In the genomic region with DNA sequence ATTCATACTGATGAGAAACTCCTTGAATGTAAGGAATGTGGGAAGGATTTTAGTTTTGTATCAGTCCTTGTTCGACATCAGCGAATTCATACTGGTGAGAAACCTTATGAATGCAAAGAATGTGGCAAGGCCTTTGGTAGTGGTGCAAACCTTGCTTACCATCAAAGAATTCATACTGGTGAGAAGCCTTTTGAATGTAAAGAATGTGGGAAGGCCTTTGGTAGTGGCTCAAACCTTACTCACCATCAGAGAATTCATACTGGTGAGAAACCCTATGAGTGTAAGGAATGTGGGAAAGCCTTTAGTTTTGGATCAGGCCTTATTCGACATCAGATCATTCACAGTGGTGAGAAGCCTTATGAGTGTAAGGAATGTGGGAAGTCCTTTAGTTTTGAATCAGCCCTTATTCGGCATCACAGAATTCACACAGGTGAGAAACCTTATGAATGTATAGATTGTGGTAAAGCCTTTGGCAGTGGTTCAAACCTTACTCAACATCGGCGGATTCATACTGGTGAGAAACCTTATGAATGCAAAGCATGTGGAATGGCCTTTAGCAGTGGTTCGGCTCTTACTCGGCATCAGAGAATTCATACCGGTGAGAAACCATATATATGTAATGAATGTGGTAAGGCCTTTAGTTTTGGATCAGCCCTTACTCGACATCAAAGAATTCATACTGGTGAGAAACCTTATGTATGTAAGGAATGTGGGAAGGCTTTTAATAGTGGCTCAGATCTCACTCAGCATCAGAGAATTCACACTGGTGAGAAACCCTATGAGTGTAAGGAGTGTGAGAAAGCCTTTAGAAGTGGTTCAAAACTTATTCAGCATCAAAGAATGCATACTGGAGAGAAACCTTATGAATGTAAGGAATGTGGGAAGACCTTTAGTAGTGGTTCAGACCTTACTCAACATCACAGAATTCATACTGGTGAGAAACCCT, we compare ENCODE assay signal across 23 cellular contexts. TPM values are rescaled to one million over a fixed set of nuclear protein-coding genes. Genes with fewer than 3 reads are reported as not detected.
DNase-seq lines count a peak whose midpoint lies in the region; ATAC-seq, FAIRE-seq and TF ChIP-seq lines count a peak whose summit lies in the region.
"Had no signal": no experiment of that assay in that cellular context is flagged by ENCODE, and none has a peak within 500 bp of the region (broad histone marks: within the 10 kb centered on the region; RNA-seq: fewer than 3 reads in every experiment).

No MANE protein-coding gene starts in this region.

- H3K27me3 Mint-ChIP-seq in endodermal cell (ENCODE audit: insufficient read depth): no peaks in the 10 kb centered on the region
- H3K27me3 Mint-ChIP-seq: activated CD4-positive, alpha-beta memory T cell treated with anti-CD3 and anti-CD28 coated beads for 36 hours; activated naive CD8-positive, alpha-beta T cell; CD4-positive, alpha-beta T cell had no signal

- ATAC-seq in HepG2 (no peak), right lobe of liver (no peak), thoracic aorta (ENCODE audit: insufficient number of reproducible peaks, low FRiP score, low read depth) (no peak)
- ATAC-seq: activated T-cell treated with anti-CD3 and anti-CD28 coated beads, Interleukin-2, amount 50 U/mL, for 4 hours had no signal

- TF ChIP-seq CTCF in HepG2 (CRISPR knock-in tag; IDR thresholded peaks at IDR 0.05): no peak
- no peak for TF ChIP-seq CTCF in right lobe of liver (IDR thresholded peaks at IDR 0.05)
- TF ChIP-seq CTCF in endodermal cell (conservative IDR thresholded peaks at IDR 0.05): no peak
- TF ChIP-seq CTCF in thoracic aorta (IDR thresholded peaks at IDR 0.05): no peak

- H3K36me3 Mint-ChIP-seq in endodermal cell (ENCODE audit: low read depth): peaks cover 72% of the 10 kb centered on the region

- H3K27ac ChIP-seq in HepG2 (ENCODE audit: extremely low read length, insufficient read depth, low read length) (no peak overlapping the region), right lobe of liver (no peak overlapping the region), endodermal cell (ENCODE audit: low read depth, low read length) (no peak overlapping the region), thoracic aorta (no peak overlapping the region)
- H3K27ac ChIP-seq: HL-60, KMS-11, RWPE1, uterus had no signal

- no peak for FAIRE-seq in HepG2 (lab: Jason Lieb, UNC)
- FAIRE-seq: A204.1, G401.6, GM12891 had no signal

- no TSS peak for BruUV-seq in HepG2 (replicated peaks; lab: Mats Ljungman, UMichigan)

- H3K4me2 ChIP-seq in HepG2 (ENCODE audit: low read depth, low read length): no peak overlapping the region
- H3K4me2 ChIP-seq: KMS-11 had no signal

- DNase-seq in HepG2 (ENCODE audit: low spot score): no peak
- DNase-seq in right lobe of liver: no peak
- no peak for DNase-seq in endodermal cell
- DNase-seq in thoracic aorta (ENCODE audit: low spot score): no peak
- DNase-seq in NCI-H2227 (lab: John Stamatoyannopoulos, UW; ENCODE audit: unreplicated experiment): no peak
- no peak for DNase-seq in NCI-H1436 (lab: John Stamatoyannopoulos, UW)
- DNase-seq: activated CD4-positive, alpha-beta memory T cell treated with anti-CD3 and anti-CD28 coated beads for 36 hours; activated T-cell treated with anti-CD3 and anti-CD28 coated beads, Interleukin-2, amount 50 U/mL, for 4 hours; CD4-positive, alpha-beta T cell; effector CD8-positive, alpha-beta T cell; hippocampal formation; kidney glomerular epithelial cell; NCI-H1105 treated with DMSO at 0.1 percent for 48 hours; retina; uterus had no signal

- no peak overlapping the region for H3K4me3 ChIP-seq in HepG2 (replicated peaks in 1 of 3; ENCODE audit: insufficient read depth in 1 of 3, low read depth in 2 of 3, low read length in 3 of 3)
- H3K4me3 ChIP-seq in right lobe of liver: no peak overlapping the region
- H3K4me3 ChIP-seq in endodermal cell (ENCODE audit: low read length): peak overlapping the region; percentile 56
- H3K4me3 ChIP-seq in thoracic aorta: peak overlapping the region; percentile 1
- H3K4me3 ChIP-seq: uterus had no signal

- H3K36me3 ChIP-seq in HepG2 (replicated peaks in 1 of 2; ENCODE audit: control insufficient read depth in 1 of 2, insufficient read depth in 2 of 2, low read length in 2 of 2) (peaks cover 3 to 9% of the 10 kb centered on the region in 2 experiments; a peak in 3 of 5 replicates), right lobe of liver (peaks cover 0 to 25% (median 0%) of the 10 kb centered on the region in 4 donors), endodermal cell (ENCODE audit: control insufficient read depth, insufficient read depth, low read length) (peaks cover 46% of the 10 kb centered on the region), thoracic aorta (peaks cover 64% of the 10 kb centered on the region)
- H3K36me3 ChIP-seq: uterus had no signal

- H2AFZ ChIP-seq in HepG2 (ENCODE audit: low read length): no peak overlapping the region

- intact Hi-C loops in HepG2 (cut with micrococcal nuclease; ENCODE audit: unreplicated experiment): no loop called here
- intact Hi-C loops in right lobe of liver (cut with DNase I): no loop called here

- no peak for TF ChIP-seq EP300 in HepG2 (IDR thresholded peaks at IDR 0.05; ENCODE audit: low read depth in 2 of 2, low read length in 2 of 2)
- no peak for TF ChIP-seq EP300 in HepG2 (CRISPR knock-in tag; IDR thresholded peaks at IDR 0.05; ENCODE audit: borderline replicate concordance)

- TF ChIP-seq POLR2A in HepG2 (IDR thresholded peaks at IDR 0.05; ENCODE audit: insufficient read depth in 1 of 2, low read depth in 2 of 2, low read length in 2 of 2): no peak
- TF ChIP-seq POLR2A in right lobe of liver (IDR thresholded peaks at IDR 0.05): no peak

- H3K27me3 ChIP-seq in HepG2 (ENCODE audit: control insufficient read depth in 1 of 2, insufficient read depth in 2 of 2, low read length in 2 of 2): no peaks in the 10 kb centered on the region
- no peaks in the 10 kb centered on the region for H3K27me3 ChIP-seq in right lobe of liver
- no peaks in the 10 kb centered on the region for H3K27me3 ChIP-seq in endodermal cell (ENCODE audit: control insufficient read depth, insufficient read depth, low read length, poor library complexity, severe bottlenecking)
- H3K27me3 ChIP-seq in thoracic aorta (replicated peaks; ENCODE audit: insufficient read depth): no peaks in the 10 kb centered on the region

- H3K9me3 ChIP-seq in HepG2 (ENCODE audit: low read length) (peaks cover 93% of the 10 kb centered on the region), right lobe of liver (peaks cover 11 to 93% (median 55%) of the 10 kb centered on the region in 4 donors), endodermal cell (ENCODE audit: control insufficient read depth, low read length) (peaks cover 100% of the 10 kb centered on the region), thoracic aorta (peaks cover 98% of the 10 kb centered on the region)

- CTCF ChIA-PET in HepG2 (lab: Yijun Ruan, JAX; ENCODE audit: low intra/inter-chr PET ratio, low total read pairs): no interaction called here

- H3K4me1 ChIP-seq in HepG2 (ENCODE audit: insufficient read depth, low read length): no peaks in the 10 kb centered on the region
- H3K4me1 ChIP-seq in right lobe of liver: no peaks in the 10 kb centered on the region
- H3K4me1 ChIP-seq in endodermal cell (ENCODE audit: control insufficient read depth, insufficient read depth, low read length): no peaks in the 10 kb centered on the region
- H3K4me1 ChIP-seq in thoracic aorta (ENCODE audit: control insufficient read depth in 1 of 2, low read depth in 2 of 2): no peaks in the 10 kb centered on the region
- H3K4me1 ChIP-seq: uterus had no signal

- no peak overlapping the region for H3K4me3 Mint-ChIP-seq in endodermal cell
- H3K4me3 Mint-ChIP-seq: activated CD4-positive, alpha-beta memory T cell treated with anti-CD3 and anti-CD28 coated beads for 36 hours; activated naive CD8-positive, alpha-beta T cell; activated T-cell treated with anti-CD3 and anti-CD28 coated beads, Interleukin-2, amount 50 U/mL, for 4 hours; CD4-positive, alpha-beta T cell; mesothelial cell of epicardium had no signal

- no peak overlapping the region for H3K9ac ChIP-seq in HepG2 (ENCODE audit: insufficient read depth, low read depth, low read length)
- H3K9ac ChIP-seq in endodermal cell (ENCODE audit: extremely low read depth, low read length, poor library complexity, severe bottlenecking): no peak overlapping the region
- H3K9ac ChIP-seq: KMS-11 had no signal

- no peak for TF ChIP-seq RAD21 in HepG2 (CRISPR knock-in tag; IDR thresholded peaks at IDR 0.05)

- POLR2A ChIA-PET in HepG2 (lab: Yijun Ruan, JAX): no interaction called here

- in situ Hi-C loops in HepG2 (cut with HindIII; ENCODE audit: extremely low pct_ligation_motif_present, low pct_unique_long_range_greater_than_20kb): no loop called here

- WGBS in HepG2 (ENCODE audit: low lambda C conversion rate): 94% methylated on average over 10 of the region's 10 CpGs
- WGBS in right lobe of liver (ENCODE audit: insufficient coverage, low coverage, low lambda C conversion rate, missing lambda C conversion rate): 95% methylated on average over 10 of the region's 10 CpGs
- WGBS in endodermal cell (ENCODE audit: insufficient coverage in 1 of 2, insufficient read length in 1 of 2), 2 experiments: 92 to 97% methylated on average over 10 of the region's 10 CpGs

- no peak overlapping the region for H3K27ac Mint-ChIP-seq in endodermal cell
- H3K27ac Mint-ChIP-seq: activated CD4-positive, alpha-beta memory T cell treated with anti-CD3 and anti-CD28 coated beads for 36 hours; activated naive CD8-positive, alpha-beta T cell; CD4-positive, alpha-beta T cell; mesothelial cell of epicardium had no signal

- H4K20me1 ChIP-seq in HepG2 (ENCODE audit: insufficient read depth, low read length): no peaks in the 10 kb centered on the region

- no peaks in the 10 kb centered on the region for H3K4me1 Mint-ChIP-seq in endodermal cell
- H3K4me1 Mint-ChIP-seq: mesothelial cell of epicardium had no signal

- peaks cover 86% of the 10 kb centered on the region for H3K9me3 Mint-ChIP-seq in endodermal cell

- no peaks in the 10 kb centered on the region for H3K79me2 ChIP-seq in HepG2 (ENCODE audit: insufficient read depth, low read length)

RNA-seq across cellular contexts. Expression of gene ZNF345, which starts 26.6 kb away (rescaled TPM):
- total RNA-seq in HepG2 (2016; rRNA removed; fragmentation: Illumina TruSeq; extraction: Trizol) (2.9 and 3.0 TPM in 2 replicates), right lobe of liver (1 to 10 TPM in 4 of 6 experiments, under 1 TPM in 2; 0.56 to 2.4 (median 1.5) TPM), endodermal cell (1 to 10 TPM; 7.0 to 9.2 TPM), thoracic aorta (1 to 10 TPM; 5.7 to 9.7 TPM)
- total RNA-seq in HepG2 (2016; cell fraction: cytosol; rRNA removed; fragmentation: Illumina TruSeq; extraction: Trizol; ENCODE audit: low read depth): 0.62 and 1.2 TPM in 2 replicates
- total RNA-seq in HepG2 (2016; cell fraction: insoluble cytoplasmic fraction; rRNA removed; fragmentation: Illumina TruSeq; extraction: Trizol): 3.0 and 3.7 TPM in 2 replicates
- 1.2 and 1.3 TPM in 2 replicates for total RNA-seq in HepG2 (2016; cell fraction: membrane; rRNA removed; fragmentation: Illumina TruSeq; extraction: Trizol)
- 3.0 and 4.5 TPM in 2 replicates for total RNA-seq in HepG2 (2016; cell fraction: nucleus; rRNA removed; fragmentation: Illumina TruSeq; extraction: Trizol)
- polyA plus RNA-seq in HepG2 (2011; rRNA removed): 2.6 TPM in 2 replicates
- 0.86 and 1.6 TPM in 2 replicates for polyA plus RNA-seq in HepG2 (2011; cell fraction: cytosol; rRNA removed)
- 3.9 and 8.2 TPM in 2 replicates for polyA plus RNA-seq in HepG2 (2011; cell fraction: nucleus; rRNA removed)
- 2.7 and 3.4 TPM in 2 replicates for polyA plus RNA-seq in HepG2 (2012)
- 0.19 TPM in 1 of 2 replicates, not detected in the other for polyA plus RNA-seq in HepG2 (2016; cell fraction: cytosol; fragmentation: Illumina TruSeq; extraction: Trizol; ENCODE audit: low read depth)
- 1.9 and 2.2 TPM in 2 replicates for polyA plus RNA-seq in HepG2 (2016; cell fraction: insoluble cytoplasmic fraction; fragmentation: Illumina TruSeq; extraction: Trizol; ENCODE audit: low read depth)
- 0.68 and 0.76 TPM in 2 replicates for polyA plus RNA-seq in HepG2 (2016; cell fraction: membrane; fragmentation: Illumina TruSeq; extraction: Trizol; ENCODE audit: low read depth)
- polyA plus RNA-seq in HepG2 (2016; cell fraction: nucleus; fragmentation: Illumina TruSeq; extraction: Trizol; ENCODE audit: insufficient read depth, low read depth): 5.4 and 5.8 TPM in 2 replicates
- 1.2 TPM in 1 of 2 replicates, not detected in the other for polyA minus RNA-seq in HepG2 (2011; rRNA and poly(A)+ RNA removed; ENCODE audit: low replicate concordance)
- 1.8 and 1.9 TPM in 2 replicates for polyA minus RNA-seq in HepG2 (2011; cell fraction: cytosol; rRNA and poly(A)+ RNA removed)
- 3.7 and 5.8 TPM in 2 replicates for polyA minus RNA-seq in HepG2 (2011; cell fraction: nucleus; rRNA and poly(A)+ RNA removed)
- 5.6 TPM for polyA plus RNA-seq in endodermal cell (2013, experiment 1 of 2)
- polyA plus RNA-seq in endodermal cell (2013, experiment 2 of 2): 7.1 TPM

RNA-seq across cellular contexts. Expression of gene ZNF829, which starts 38.8 kb away (rescaled TPM):
- total RNA-seq in HepG2 (2016; rRNA removed; fragmentation: Illumina TruSeq; extraction: Trizol): 0.86 and 1.6 TPM in 2 replicates
- total RNA-seq in HepG2 (2016; cell fraction: cytosol; rRNA removed; fragmentation: Illumina TruSeq; extraction: Trizol; ENCODE audit: low read depth): 0.09 and 0.20 TPM in 2 replicates
- total RNA-seq in HepG2 (2016; cell fraction: insoluble cytoplasmic fraction; rRNA removed; fragmentation: Illumina TruSeq; extraction: Trizol): 0.84 and 1.6 TPM in 2 replicates
- 0.34 and 0.43 TPM in 2 replicates for total RNA-seq in HepG2 (2016; cell fraction: membrane; rRNA removed; fragmentation: Illumina TruSeq; extraction: Trizol)
- 0.66 and 0.78 TPM in 2 replicates for total RNA-seq in HepG2 (2016; cell fraction: nucleus; rRNA removed; fragmentation: Illumina TruSeq; extraction: Trizol)
- 0.10 and 0.15 TPM in 2 replicates for polyA plus RNA-seq in HepG2 (2011; rRNA removed)
- 0.05 and 0.14 TPM in 2 replicates for polyA plus RNA-seq in HepG2 (2011; cell fraction: cytosol; rRNA removed)
- polyA plus RNA-seq in HepG2 (2011; cell fraction: nucleus; rRNA removed): 0.08 and 0.16 TPM in 2 replicates
- polyA plus RNA-seq in HepG2 (2012): 0.11 and 0.35 TPM in 2 replicates
- polyA plus RNA-seq in HepG2 (2016; cell fraction: cytosol; fragmentation: Illumina TruSeq; extraction: Trizol; ENCODE audit: low read depth): 0.02 and 0.03 TPM in 2 replicates
- 0.86 and 0.91 TPM in 2 replicates for polyA plus RNA-seq in HepG2 (2016; cell fraction: insoluble cytoplasmic fraction; fragmentation: Illumina TruSeq; extraction: Trizol; ENCODE audit: low read depth)
- 0.10 and 0.13 TPM in 2 replicates for polyA plus RNA-seq in HepG2 (2016; cell fraction: membrane; fragmentation: Illumina TruSeq; extraction: Trizol; ENCODE audit: low read depth)
- polyA plus RNA-seq in HepG2 (2016; cell fraction: nucleus; fragmentation: Illumina TruSeq; extraction: Trizol; ENCODE audit: insufficient read depth, low read depth): 1.00 and 1.3 TPM in 2 replicates
- polyA minus RNA-seq in HepG2 (2011; rRNA and poly(A)+ RNA removed; ENCODE audit: low replicate concordance): 0.18 TPM in 1 of 2 replicates, not detected in the other
- 0.40 TPM in 1 of 2 replicates, not detected in the other for polyA minus RNA-seq in HepG2 (2011; cell fraction: cytosol; rRNA and poly(A)+ RNA removed)
- polyA minus RNA-seq in HepG2 (2011; cell fraction: nucleus; rRNA and poly(A)+ RNA removed): 0.52 and 0.75 TPM in 2 replicates
- under 1 TPM; 0.55 to 0.95 (median 0.78) TPM for total RNA-seq in right lobe of liver
- total RNA-seq in endodermal cell: 1 to 10 TPM; 1.9 to 6.2 TPM
- polyA plus RNA-seq in endodermal cell (2013, experiment 1 of 2): 2.3 TPM
- 2.5 TPM for polyA plus RNA-seq in endodermal cell (2013, experiment 2 of 2)
- 1 to 10 TPM; 1.2 to 2.7 TPM for total RNA-seq in thoracic aorta

RNA-seq across cellular contexts. Expression of gene ZNF568, which starts 38.9 kb away (rescaled TPM):
- total RNA-seq in HepG2 (2016; rRNA removed; fragmentation: Illumina TruSeq; extraction: Trizol): 1.00 and 1.9 TPM in 2 replicates
- 0.26 and 0.30 TPM in 2 replicates for total RNA-seq in HepG2 (2016; cell fraction: cytosol; rRNA removed; fragmentation: Illumina TruSeq; extraction: Trizol; ENCODE audit: low read depth)
- 1.4 TPM in 2 replicates for total RNA-seq in HepG2 (2016; cell fraction: insoluble cytoplasmic fraction; rRNA removed; fragmentation: Illumina TruSeq; extraction: Trizol)
- 0.71 and 0.79 TPM in 2 replicates for total RNA-seq in HepG2 (2016; cell fraction: membrane; rRNA removed; fragmentation: Illumina TruSeq; extraction: Trizol)
- total RNA-seq in HepG2 (2016; cell fraction: nucleus; rRNA removed; fragmentation: Illumina TruSeq; extraction: Trizol): 0.60 and 1.6 TPM in 2 replicates
- polyA plus RNA-seq in HepG2 (2011; rRNA removed): 0.15 and 0.22 TPM in 2 replicates
- polyA plus RNA-seq in HepG2 (2011; cell fraction: cytosol; rRNA removed): 0.19 and 0.23 TPM in 2 replicates
- polyA plus RNA-seq in HepG2 (2011; cell fraction: nucleus; rRNA removed): 0.14 and 0.26 TPM in 2 replicates
- 0.43 and 0.47 TPM in 2 replicates for polyA plus RNA-seq in HepG2 (2012)
- 0.18 and 0.22 TPM in 2 replicates for polyA plus RNA-seq in HepG2 (2016; cell fraction: cytosol; fragmentation: Illumina TruSeq; extraction: Trizol; ENCODE audit: low read depth)
- 0.69 and 1.4 TPM in 2 replicates for polyA plus RNA-seq in HepG2 (2016; cell fraction: insoluble cytoplasmic fraction; fragmentation: Illumina TruSeq; extraction: Trizol; ENCODE audit: low read depth)
- 0.33 and 0.40 TPM in 2 replicates for polyA plus RNA-seq in HepG2 (2016; cell fraction: membrane; fragmentation: Illumina TruSeq; extraction: Trizol; ENCODE audit: low read depth)
- polyA plus RNA-seq in HepG2 (2016; cell fraction: nucleus; fragmentation: Illumina TruSeq; extraction: Trizol; ENCODE audit: insufficient read depth, low read depth): 0.83 and 2.1 TPM in 2 replicates
- polyA minus RNA-seq in HepG2 (2011; rRNA and poly(A)+ RNA removed; ENCODE audit: low replicate concordance): 1.2 TPM in 1 of 2 replicates, not detected in the other
- 0.53 TPM in 1 of 2 replicates, not detected in the other for polyA minus RNA-seq in HepG2 (2011; cell fraction: cytosol; rRNA and poly(A)+ RNA removed)
- 0.90 and 2.2 TPM in 2 replicates for polyA minus RNA-seq in HepG2 (2011; cell fraction: nucleus; rRNA and poly(A)+ RNA removed)
- 1 to 10 TPM; 1.9 to 4.9 (median 2.2) TPM for total RNA-seq in right lobe of liver
- total RNA-seq in endodermal cell: 1 to 10 TPM; 3.7 to 5.7 TPM
- 5.7 TPM for polyA plus RNA-seq in endodermal cell (2013, experiment 1 of 2)
- 6.1 TPM for polyA plus RNA-seq in endodermal cell (2013, experiment 2 of 2)
- 10 to 100 TPM in 1 of 2 donors, 1 to 10 TPM in 1; 9.2 to 19.7 TPM for total RNA-seq in thoracic aorta

RNA-seq across cellular contexts. Expression of gene ZNF790, which starts 39.1 kb away (rescaled TPM):
- 5.3 and 8.5 TPM in 2 replicates for total RNA-seq in HepG2 (2016; rRNA removed; fragmentation: Illumina TruSeq; extraction: Trizol)
- 0.53 and 1.6 TPM in 2 replicates for total RNA-seq in HepG2 (2016; cell fraction: cytosol; rRNA removed; fragmentation: Illumina TruSeq; extraction: Trizol; ENCODE audit: low read depth)
- total RNA-seq in HepG2 (2016; cell fraction: insoluble cytoplasmic fraction; rRNA removed; fragmentation: Illumina TruSeq; extraction: Trizol): 5.9 and 7.8 TPM in 2 replicates
- 2.3 and 2.4 TPM in 2 replicates for total RNA-seq in HepG2 (2016; cell fraction: membrane; rRNA removed; fragmentation: Illumina TruSeq; extraction: Trizol)
- 4.9 and 8.2 TPM in 2 replicates for total RNA-seq in HepG2 (2016; cell fraction: nucleus; rRNA removed; fragmentation: Illumina TruSeq; extraction: Trizol)
- 1.3 and 1.4 TPM in 2 replicates for polyA plus RNA-seq in HepG2 (2011; rRNA removed)
- 1.1 and 1.6 TPM in 2 replicates for polyA plus RNA-seq in HepG2 (2011; cell fraction: cytosol; rRNA removed)
- 1.00 and 1.8 TPM in 2 replicates for polyA plus RNA-seq in HepG2 (2011; cell fraction: nucleus; rRNA removed)
- polyA plus RNA-seq in HepG2 (2012): 2.2 and 3.4 TPM in 2 replicates
- polyA plus RNA-seq in HepG2 (2016; cell fraction: cytosol; fragmentation: Illumina TruSeq; extraction: Trizol; ENCODE audit: low read depth): 0.18 and 0.33 TPM in 2 replicates
- polyA plus RNA-seq in HepG2 (2016; cell fraction: insoluble cytoplasmic fraction; fragmentation: Illumina TruSeq; extraction: Trizol; ENCODE audit: low read depth): 3.4 TPM in 2 replicates
- 0.36 and 0.84 TPM in 2 replicates for polyA plus RNA-seq in HepG2 (2016; cell fraction: membrane; fragmentation: Illumina TruSeq; extraction: Trizol; ENCODE audit: low read depth)
- 3.5 and 4.3 TPM in 2 replicates for polyA plus RNA-seq in HepG2 (2016; cell fraction: nucleus; fragmentation: Illumina TruSeq; extraction: Trizol; ENCODE audit: insufficient read depth, low read depth)
- 1.0 TPM in 1 of 2 replicates, not detected in the other for polyA minus RNA-seq in HepG2 (2011; rRNA and poly(A)+ RNA removed; ENCODE audit: low replicate concordance)
- 1.5 and 2.0 TPM in 2 replicates for polyA minus RNA-seq in HepG2 (2011; cell fraction: cytosol; rRNA and poly(A)+ RNA removed)
- 10.2 and 13.6 TPM in 2 replicates for polyA minus RNA-seq in HepG2 (2011; cell fraction: nucleus; rRNA and poly(A)+ RNA removed)
- total RNA-seq in right lobe of liver: 1 to 10 TPM; 3.7 to 6.4 (median 5.5) TPM
- 10 to 100 TPM in 1 of 2 donors, 1 to 10 TPM in 1; 7.3 to 10.1 TPM for total RNA-seq in endodermal cell
- polyA plus RNA-seq in endodermal cell (2013, experiment 1 of 2): 5.4 TPM
- 4.7 TPM for polyA plus RNA-seq in endodermal cell (2013, experiment 2 of 2)
- total RNA-seq in thoracic aorta: 1 to 10 TPM; 7.4 to 8.8 TPM

Comparison
In these comparisons a context has a peak if more than half of its experiments do, and no peak if none do; other contexts are left out.
1. H3K4me3 ChIP-seq: peak in endodermal cell (single experiment) and thoracic aorta (single experiment); none in HepG2 (0 of 3) and right lobe of liver (0 of 3).